10 cellular contexts compared by ENCODE assay signal in genomic region chr2:85435986-85436835, GRCh38. TPM values are rescaled to one million over a fixed set of nuclear protein-coding genes. Genes with fewer than 3 reads are reported as not detected.
DNase-seq lines count a peak whose midpoint lies in the region; ATAC-seq and TF ChIP-seq lines count a peak whose summit lies in the region.
"Had no signal": no experiment of that assay in that cellular context is flagged by ENCODE, and none has a peak within 500 bp of the region (broad histone marks: within the 10 kb centered on the region; RNA-seq: fewer than 3 reads in every experiment).

No MANE protein-coding gene starts in this region.

- H2AFZ ChIP-seq in PC-3 (ENCODE audit: low read length) = no peak overlapping the region

- in situ Hi-C loops in gastrocnemius medialis (cut with MboI; ENCODE audit: low sequenced_read_pairs in 4 of 4) = no loop called here

- H3K36me3 ChIP-seq in PC-3 (ENCODE audit: low read depth, low read length) = no peaks in the 10 kb centered on the region
- H3K36me3 ChIP-seq in esophagus squamous epithelium = no peaks in the 10 kb centered on the region
- H3K36me3 ChIP-seq in gastrocnemius medialis = no peaks in the 10 kb centered on the region

- H3K79me2 ChIP-seq in PC-3 (ENCODE audit: low read length) = no peaks in the 10 kb centered on the region

- H3K27ac ChIP-seq in PC-3 (ENCODE audit: low read length) (no peak overlapping the region), esophagus squamous epithelium (peak overlapping the region; percentile 85 to 95 (median 94)), gastrocnemius medialis (peak overlapping the region; percentile 85 to 98 (median 96))

- TF ChIP-seq CTCF in GM12873 (IDR thresholded peaks at IDR 0.05; ENCODE audit: insufficient read depth, low read depth, low read length, missing control alignments) = peak; percentile 21
- TF ChIP-seq CTCF in PC-3 (conservative IDR thresholded peaks at IDR 0.05; ENCODE audit: low read depth, low read length) = 0 out of 2 replicates have a peak, but pooled peaks have one; percentile 13
- TF ChIP-seq CTCF in esophagus squamous epithelium (IDR thresholded peaks at IDR 0.05) = no peak
- no peak for TF ChIP-seq CTCF in gastrocnemius medialis (IDR thresholded peaks at IDR 0.05 in 4 of 5, conservative IDR thresholded peaks at IDR 0.05 in 1 of 5)

- TF ChIP-seq POLR2A in esophagus squamous epithelium (IDR thresholded peaks at IDR 0.05) (no peak), gastrocnemius medialis (IDR thresholded peaks at IDR 0.05) (no peak)

- intact Hi-C loops in PC-3 (cut with micrococcal nuclease) = loop anchor here (5.0 kb wide), 1 partner anchor 61 kb away; no protein-coding TSS in a partner anchor
- intact Hi-C loops in esophagus squamous epithelium (cut with DNase I) = no loop called here
- intact Hi-C loops in gastrocnemius medialis (cut with DNase I; ENCODE audit: low total_unique reads) = loop anchor here (5.0 kb wide), 1 partner anchor 166 kb away; the partner anchor contains the start of gene TMEM150A

- BruUV-seq in PC-3 (replicated peaks; lab: Mats Ljungman, UMichigan) = no TSS peak

- ATAC-seq in PC-3 (no peak), gastrocnemius medialis (no peak), GM18907 (IDR thresholded peaks at IDR 0.05; ENCODE audit: unreplicated experiment) (no peak), GM21447 (IDR thresholded peaks at IDR 0.05; ENCODE audit: unreplicated experiment) (no peak)

- H3K9ac ChIP-seq in PC-3 (ENCODE audit: low read length) = no peak overlapping the region

- DNase-seq in PC-3 = no peak
- no peak for DNase-seq in esophagus squamous epithelium (lab: John Stamatoyannopoulos, UW)
- DNase-seq in gastrocnemius medialis = no peak
- DNase-seq in NCI-H446 treated with DMSO at 0.1 percent for 48 hours (lab: John Stamatoyannopoulos, UW) = no peak
- no peak for DNase-seq in activated effector memory CD4-positive, alpha-beta T cell treated with anti-CD3 and anti-CD28 coated beads, Interleukin-2, amount 50 U/mL, for 16 hours
- DNase-seq: effector CD4-positive, alpha-beta T cell; SW 1271 had no signal

- POLR2A ChIA-PET in PC-3 (lab: Charles Lee; ENCODE audit: unreplicated experiment) = no interaction called here

- 88 to 94% methylated on average over 10 to 12 of the region's 16 CpGs for WGBS in esophagus squamous epithelium, 2 donors

- no peaks in the 10 kb centered on the region for H4K20me1 ChIP-seq in PC-3 (ENCODE audit: low read length)

- no peaks in the 10 kb centered on the region for H3K9me3 ChIP-seq in PC-3 (ENCODE audit: low read length)
- no peaks in the 10 kb centered on the region for H3K9me3 ChIP-seq in esophagus squamous epithelium
- H3K9me3 ChIP-seq in gastrocnemius medialis = no peaks in the 10 kb centered on the region

- H3K4me3 ChIP-seq in PC-3 (ENCODE audit: low read length) = no peak overlapping the region
- no peak overlapping the region for H3K4me3 ChIP-seq in esophagus squamous epithelium
- H3K4me3 ChIP-seq in gastrocnemius medialis = no peak overlapping the region

- CTCF ChIA-PET in PC-3 (lab: Charles Lee) = no interaction called here

- H3K4me1 ChIP-seq in PC-3 (ENCODE audit: insufficient read depth, low read length) (peaks cover 35% of the 10 kb centered on the region), esophagus squamous epithelium (peaks cover 48 to 69% (median 48%) of the 10 kb centered on the region in 3 donors), gastrocnemius medialis (peaks cover 31 to 54% of the 10 kb centered on the region in 2 donors)

- H3K4me2 ChIP-seq in PC-3 (ENCODE audit: low read length) = no peak overlapping the region

- no peaks in the 10 kb centered on the region for H3K9me2 ChIP-seq in PC-3 (replicated peaks; ENCODE audit: low read length)

- H3K27me3 ChIP-seq in PC-3 (ENCODE audit: low read length) (no peaks in the 10 kb centered on the region), esophagus squamous epithelium (no peaks in the 10 kb centered on the region), gastrocnemius medialis (no peaks in the 10 kb centered on the region)

- peaks cover 4% of the 10 kb centered on the region for H3F3A ChIP-seq in PC-3 (ENCODE audit: low read length, unreplicated experiment)

RNA-seq across cellular contexts. Expression of gene SH2D6, which starts 17.7 kb away (rescaled TPM):
- total RNA-seq in PC-3 (2014; rRNA removed) (0.12 TPM in 1 of 2 replicates, not detected in the other), esophagus squamous epithelium (under 1 TPM in 1 of 4 donors, not detected in 3; 0.50 TPM), gastrocnemius medialis (1 to 10 TPM in 1 of 4 donors, not detected in 3; 3.5 TPM)

RNA-seq across cellular contexts. Expression of gene CAPG, which starts 26.0 kb away (rescaled TPM):
- total RNA-seq in PC-3 (2014; rRNA removed) (221 and 260 TPM in 2 replicates), esophagus squamous epithelium (100 to 1,000 TPM; 185 to 301 (median 221) TPM), gastrocnemius medialis (10 to 100 TPM; 15.9 to 35.6 (median 23.1) TPM)

Comparison
In these comparisons a context has a peak if more than half of its experiments do, and no peak if none do; other contexts are left out.
1. CTCF ChIP-seq: peak in GM12873 (single experiment) and PC-3 (single experiment); none in esophagus squamous epithelium (0 of 6) and gastrocnemius medialis (0 of 5).